16 cellular contexts compared by ENCODE assay signal in genomic region chr21:27813750-27814149, GRCh38.
A peak's percentile ranks its signal among the peaks of the same experiment; 100 is the strongest.
DNase-seq lines count a peak whose midpoint lies in the region; TF ChIP-seq lines count a peak whose summit lies in the region.
"Had no signal": no experiment of that assay in that cellular context is flagged by ENCODE, and none has a peak within 500 bp of the region (broad histone marks: within the 10 kb centered on the region; RNA-seq: fewer than 3 reads in every experiment).

No MANE protein-coding gene starts in this region.

- intact Hi-C loops in CD4-positive, alpha-beta memory T cell (cut with micrococcal nuclease), result no loop called here

- no peaks in the 10 kb centered on the region for H3K9me3 Mint-ChIP-seq in CD4-positive, alpha-beta memory T cell

- H3K36me3 Mint-ChIP-seq in CD4-positive, alpha-beta memory T cell, result no peaks in the 10 kb centered on the region

- no peaks in the 10 kb centered on the region for H3K9me3 ChIP-seq in CD4-positive, alpha-beta memory T cell (ENCODE audit: control insufficient read depth in 1 of 2, low read length in 2 of 2)
- H3K9me3 ChIP-seq: gastroesophageal sphincter, neutrophil, testis had no signal

- no peaks in the 10 kb centered on the region for H3K27me3 ChIP-seq in CD4-positive, alpha-beta memory T cell (ENCODE audit: insufficient read depth, low read length)
- H3K27me3 ChIP-seq: gastroesophageal sphincter, neutrophil, testis had no signal

- no peaks in the 10 kb centered on the region for H3K4me1 ChIP-seq in CD4-positive, alpha-beta memory T cell (ENCODE audit: insufficient read depth, low read length)
- H3K4me1 ChIP-seq: testis had no signal

- in situ Hi-C loops in GM13977 (cut with MboI; ENCODE audit: low pct_unique_long_range_greater_than_20kb, low sequenced_read_pairs, unreplicated experiment), result no loop called here

- H3K4me1 Mint-ChIP-seq in CD4-positive, alpha-beta memory T cell, result no peaks in the 10 kb centered on the region

- no peak for TF ChIP-seq CTCF in GM10266 (IDR thresholded peaks at IDR 0.05; ENCODE audit: control insufficient read depth, insufficient read depth, low read depth, missing control alignments)
- no peak for TF ChIP-seq CTCF in GM13977 (IDR thresholded peaks at IDR 0.05; ENCODE audit: extremely low read depth, insufficient read depth, missing control alignments)

- no peak overlapping the region for H3K27ac Mint-ChIP-seq in CD4-positive, alpha-beta memory T cell

- H3K27me3 Mint-ChIP-seq in CD4-positive, alpha-beta memory T cell, result no peaks in the 10 kb centered on the region

- CTCF ChIA-PET in CD4-positive, alpha-beta memory T cell (lab: Charles Lee; ENCODE audit: partially characterized antibody), result no interaction called here

- no peak overlapping the region for H3K4me3 ChIP-seq in CD4-positive, alpha-beta memory T cell (ENCODE audit: low read length in 2 of 2)
- H3K4me3 ChIP-seq: testis had no signal

- POLR2A ChIA-PET in CD4-positive, alpha-beta memory T cell (lab: Charles Lee; ENCODE audit: partially characterized antibody), result no interaction called here

- no peak overlapping the region for H3K4me3 Mint-ChIP-seq in CD4-positive, alpha-beta memory T cell

- H3K36me3 ChIP-seq in CD4-positive, alpha-beta memory T cell (ENCODE audit: insufficient read depth, low read length), result no peaks in the 10 kb centered on the region
- H3K36me3 ChIP-seq: gastroesophageal sphincter, neutrophil had no signal

- DNase-seq in ELR (ENCODE audit: low read depth) (peak; percentile 10), anterior cingulate cortex (lab: John Stamatoyannopoulos, UW) (peak in 52 of 58 donors; percentile 5 to 91 (median 66)), hippocampal formation (lab: John Stamatoyannopoulos, UW) (peak; percentile 78 to 80), pons (ENCODE audit: low spot score) (peak; percentile 95), GM10266 (ENCODE audit: extremely low spot score) (no peak), GM13977 (ENCODE audit: low spot score) (no peak), NCI-H187 treated with DMSO at 0.1 percent for 48 hours (lab: John Stamatoyannopoulos, UW) (no peak)
- DNase-seq in CD4-positive, alpha-beta memory T cell, result no peak
- DNase-seq: activated gamma-delta T cell, DMS153, MM.1S, NCI-H2081, testis had no signal

- no peak overlapping the region for H3K27ac ChIP-seq in CD4-positive, alpha-beta memory T cell (ENCODE audit: low read depth, low read length)
- H3K27ac ChIP-seq: neutrophil, testis, VCaP had no signal

Comparison
In these comparisons a context has a peak if more than half of its experiments do, and no peak if none do; other contexts are left out.
1. DNase-seq: peak in ELR (single experiment), anterior cingulate cortex (52 of 58), hippocampal formation (2 of 2) and pons (single experiment); none in GM10266 (single experiment), GM13977 (single experiment), NCI-H187 treated with DMSO at 0.1 percent for 48 hours (single experiment) and CD4-positive, alpha-beta memory T cell (0 of 5).